In genomic region chr13:49976314-49977258, GRCh38 we compare ENCODE assay signal across 8 cellular contexts.
DNase-seq lines count a peak whose midpoint lies in the region; TF ChIP-seq lines count a peak whose summit lies in the region.

No MANE protein-coding gene starts in this region.

- no peaks in the 10 kb centered on the region for H3K9me3 Mint-ChIP-seq in nephron

- H3K27me3 Mint-ChIP-seq in nephron (ENCODE audit: low read depth), result no peaks in the 10 kb centered on the region

- no peak overlapping the region for H3K27ac Mint-ChIP-seq in nephron

- H3K4me3 Mint-ChIP-seq in nephron, result no peak overlapping the region

- peaks cover 4% of the 10 kb centered on the region for H3K36me3 Mint-ChIP-seq in nephron (ENCODE audit: low read depth)

- DNase-seq in NCI-H2196 (lab: John Stamatoyannopoulos, UW; ENCODE audit: unreplicated experiment) (peak; percentile 63), NCI-H2196 treated with DMSO at 0.1 percent for 48 hours (lab: John Stamatoyannopoulos, UW; ENCODE audit: unreplicated experiment) (no peak), HPDE6-E6E7 (ENCODE audit: extremely low spot score) (peak; percentile 14), OCI-M1 (lab: John Stamatoyannopoulos, UW) (peak; percentile 85), activated T-cell treated with anti-CD3 and anti-CD28 coated beads for 48 hours (ENCODE audit: low read depth) (peak; percentile 45), fibroblast of gingiva (ENCODE audit: low read depth) (peak; percentile 51)
- DNase-seq in stimulated activated naive CD4-positive, alpha-beta T cell treated with Interleukin-2 at 50 U/mL for 16 hours (lab: John Stamatoyannopoulos, UW), result peak; percentile 66

- H3K4me1 Mint-ChIP-seq in nephron, result peaks cover 4% of the 10 kb centered on the region

- peak; percentile 78 to 88 (median 87) for TF ChIP-seq CTCF in nephron (IDR thresholded peaks at IDR 0.05; ENCODE audit: unreplicated experiment in 3 of 3)
